ENCODE assay signal across 11 cellular contexts in the genomic region with DNA sequence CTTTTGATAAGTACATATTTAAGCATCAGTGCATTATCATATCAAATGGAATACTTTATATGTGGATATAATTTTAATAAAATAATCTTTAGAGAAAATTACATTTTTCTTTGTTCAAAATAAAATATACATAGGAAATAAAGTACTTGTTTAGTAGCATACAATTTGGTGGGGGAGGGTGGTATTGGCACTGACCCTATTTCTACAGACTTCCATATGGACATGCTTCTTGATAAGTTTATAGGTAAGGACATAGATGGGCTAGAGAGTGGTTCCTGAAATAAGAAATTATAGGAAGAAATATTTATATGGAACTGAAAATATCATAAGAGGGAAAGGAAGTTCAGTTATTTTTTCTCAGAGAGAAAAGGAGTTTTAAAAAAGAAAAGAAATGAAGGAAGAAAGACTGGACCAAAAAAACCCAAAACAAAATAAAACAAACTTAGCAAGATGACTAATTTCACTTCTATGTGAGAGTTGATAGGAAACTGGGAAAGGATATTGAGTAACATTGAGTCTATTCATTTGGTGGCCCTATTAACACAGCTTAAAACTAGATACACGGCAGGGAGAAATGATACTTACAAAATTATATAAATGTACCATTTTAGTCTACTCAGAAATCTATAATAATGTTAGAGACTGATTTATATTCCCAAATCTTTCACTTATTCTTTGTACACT.
A peak's percentile ranks its signal among the peaks of the same experiment; 100 is the strongest.
DNase-seq lines count a peak whose midpoint lies in the region; ATAC-seq and TF ChIP-seq lines count a peak whose summit lies in the region.
"Had no signal": no experiment of that assay in that cellular context is flagged by ENCODE, and none has a peak within 500 bp of the region (broad histone marks: within the 10 kb centered on the region; RNA-seq: fewer than 3 reads in every experiment).

No MANE protein-coding gene starts in this region.

- H4K20me1 ChIP-seq in smooth muscle cell (ENCODE audit: low read depth), result no peaks in the 10 kb centered on the region

- CTCF ChIA-PET in HEK293 (lab: Yijun Ruan, JAX), result no interaction called here

- no peaks in the 10 kb centered on the region for H3F3A ChIP-seq in smooth muscle cell (ENCODE audit: low read depth)

- POLR2A ChIA-PET in HEK293 (lab: Yijun Ruan, JAX), result no interaction called here

- 12% methylated on average over 1 of the region's 1 CpG for WGBS in smooth muscle cell (ENCODE audit: low lambda C conversion rate)

- ATAC-seq in RWPE2 (ENCODE audit: low read depth) (peak; percentile 72), HG02970 (IDR thresholded peaks at IDR 0.05; ENCODE audit: low FRiP score, unreplicated experiment) (no peak)
- ATAC-seq: activated T-cell treated with anti-CD3 and anti-CD28 coated beads, Interleukin-2, amount 50 U/mL, for 4 hours had no signal

- no peaks in the 10 kb centered on the region for H3K27me3 ChIP-seq in RWPE2 (ENCODE audit: insufficient read depth, poor library complexity, severe bottlenecking)
- no peaks in the 10 kb centered on the region for H3K27me3 ChIP-seq in smooth muscle cell (ENCODE audit: low read depth)
- H3K27me3 ChIP-seq: Peyer's patch had no signal

- TF ChIP-seq CTCF in HEK293 (tag by site-specific recombination; IDR thresholded peaks at IDR 0.05) (no peak), RWPE2 (IDR thresholded peaks at IDR 0.05; ENCODE audit: poor library complexity, severe bottlenecking) (no peak), smooth muscle cell (IDR thresholded peaks at IDR 0.05; ENCODE audit: borderline replicate concordance, insufficient read depth, poor library complexity, severe bottlenecking) (no peak)

- H3K4me1 ChIP-seq in HEK293 (ENCODE audit: control insufficient read depth, insufficient read depth, low read length) (peaks cover 12% of the 10 kb centered on the region), RWPE2 (ENCODE audit: insufficient read depth, poor library complexity, severe bottlenecking) (peaks cover 12% of the 10 kb centered on the region), smooth muscle cell (ENCODE audit: low read depth) (peaks cover 22% of the 10 kb centered on the region)
- H3K4me1 ChIP-seq: Peyer's patch had no signal

- H3K9me3 ChIP-seq in HEK293 (ENCODE audit: control insufficient read depth, insufficient read depth, low read depth, low read length) (no peaks in the 10 kb centered on the region), RWPE2 (ENCODE audit: severe bottlenecking) (no peaks in the 10 kb centered on the region), smooth muscle cell (replicated peaks; ENCODE audit: low read depth) (no peaks in the 10 kb centered on the region)
- H3K9me3 ChIP-seq: Peyer's patch had no signal

- H3K27ac ChIP-seq in HEK293 (ENCODE audit: extremely low read depth, low read depth, low read length), result no peak overlapping the region
- no peak overlapping the region for H3K27ac ChIP-seq in RWPE2 (ENCODE audit: poor library complexity, severe bottlenecking)
- H3K27ac ChIP-seq in smooth muscle cell (ENCODE audit: low read depth), result peak overlapping the region; percentile 95
- H3K27ac ChIP-seq: Peyer's patch had no signal

- no peaks in the 10 kb centered on the region for H3K79me2 ChIP-seq in smooth muscle cell (ENCODE audit: low read depth)

- H2AFZ ChIP-seq in smooth muscle cell (ENCODE audit: low read depth), result no peak overlapping the region

- no peak for DNase-seq in RWPE2 (ENCODE audit: low spot score)
- DNase-seq in fibroblast of gingiva (ENCODE audit: low read depth), result peak; percentile 67
- DNase-seq in smooth muscle cell (lab: John Stamatoyannopoulos, UW; ENCODE audit: unreplicated experiment), result no peak
- DNase-seq in occipital lobe (lab: John Stamatoyannopoulos, UW), result no peak
- DNase-seq in stimulated activated CD4-positive, alpha-beta T cell treated with anti-CD3 and anti-CD28 coated beads, Interleukin-4, amount 100 ng/mL, for 4 hours, result no peak
- DNase-seq: activated CD4-positive, alpha-beta T cell treated with anti-CD3 and anti-CD28 coated beads for 48 hours; activated T-cell treated with anti-CD3 and anti-CD28 coated beads, Interleukin-2, amount 50 U/mL, for 4 hours; Peyer's patch; stimulated activated CD4-positive, alpha-beta T cell treated with anti-CD3 and anti-CD28 coated beads, Interleukin-2, amount 100 ng/mL, for 24 hours had no signal

- H3K36me3 ChIP-seq in HEK293 (ENCODE audit: control insufficient read depth in 2 of 2, insufficient read depth in 1 of 2, low read length in 2 of 2), result no peaks in the 10 kb centered on the region
- H3K36me3 ChIP-seq in RWPE2 (ENCODE audit: low read depth), result no peaks in the 10 kb centered on the region
- H3K36me3 ChIP-seq in smooth muscle cell (ENCODE audit: low read depth), result no peaks in the 10 kb centered on the region
- H3K36me3 ChIP-seq: Peyer's patch had no signal

- H3K9ac ChIP-seq in smooth muscle cell (ENCODE audit: low read depth), result peak overlapping the region; percentile 73

- H3K4me3 ChIP-seq in HEK293 (ENCODE audit: low read depth, low read length) (no peak overlapping the region), RWPE2 (ENCODE audit: severe bottlenecking) (no peak overlapping the region), smooth muscle cell (no peak overlapping the region)
- H3K4me3 ChIP-seq: Peyer's patch had no signal

- H3K4me2 ChIP-seq in smooth muscle cell, result peak overlapping the region; percentile 80

TF ChIP-seq in HEK293, 187 proteins besides CTCF, POLR2A, EP300 and RAD21:
- TF ChIP-seq ZNF518A (tag by site-specific recombination; conservative IDR thresholded peaks at IDR 0.05; ENCODE audit: low read depth) (no peak), PRDM1 (tag by site-specific recombination; IDR thresholded peaks at IDR 0.05) (peak; percentile 49)
TF ChIP-seq in HEK293: peak in this region for 1.
